ENCODE assay signal across 14 cellular contexts in genomic region chr9:748861-749497, GRCh38.
DNase-seq lines count a peak whose midpoint lies in the region; ATAC-seq and TF ChIP-seq lines count a peak whose summit lies in the region.
"Had no signal": no experiment of that assay in that cellular context is flagged by ENCODE, and none has a peak within 500 bp of the region (broad histone marks: within the 10 kb centered on the region; RNA-seq: fewer than 3 reads in every experiment).

No MANE protein-coding gene starts in this region.

- peak overlapping the region; percentile 64 for H3K9ac ChIP-seq in mammary epithelial cell (ENCODE audit: insufficient read depth, low read length)

- peak overlapping the region; percentile 92 for H3K27ac ChIP-seq in mammary epithelial cell (ENCODE audit: insufficient read depth, low read depth, low read length)
- H3K27ac ChIP-seq in naive thymus-derived CD4-positive, alpha-beta T cell (ENCODE audit: low read depth, low read length) = no peak overlapping the region
- H3K27ac ChIP-seq in transverse colon = peak overlapping the region in 3 of 4 donors; percentile 11 to 69 (median 55)

- no peak overlapping the region for H3K4me3 Mint-ChIP-seq in MCF 10A (ENCODE audit: unreplicated experiment)
- peak overlapping the region; percentile 58 for H3K4me3 Mint-ChIP-seq in activated T-helper 2 cell treated with anti-CD3 and anti-CD28 coated beads, Interferon-gamma antibody, Interleukin-2, Interleukin-4, amounts not matched to agents 10 μg/mL and 5 μg/mL and 100 μg/mL, durations not matched to agents 14 hours and 24 hours and 36 hours (ENCODE audit: low read depth)
- peak overlapping the region in 8 of 10 donors; percentile 19 to 69 (median 44) for H3K4me3 Mint-ChIP-seq in naive thymus-derived CD4-positive, alpha-beta T cell
- H3K4me3 Mint-ChIP-seq: activated B cell treated with CpG ODN at 0.5 μM for 24 hours had no signal

- POLR2A ChIA-PET in MCF 10A (lab: Yijun Ruan, JAX) = interaction anchor here (0.5 to 5.8 kb wide), 3 partner anchors 9 to 150 kb away, joined by 3 to 45 read pairs (median 3); no protein-coding TSS in a partner anchor
- POLR2A ChIA-PET in naive thymus-derived CD4-positive, alpha-beta T cell (lab: Charles Lee) = interaction anchor here (0.6 kb wide), 1 partner anchor 243 kb away, joined by 3 read pairs; no protein-coding TSS in a partner anchor

- TF ChIP-seq EP300 in transverse colon (IDR thresholded peaks at IDR 0.05; ENCODE audit: low read depth) = no peak

- BruUV-seq in mammary epithelial cell (replicated peaks; lab: Mats Ljungman, UMichigan) (no TSS peak), MCF 10A (replicated peaks; lab: Mats Ljungman, UMichigan) (no TSS peak)

- dilution Hi-C loops in mammary epithelial cell (cut with HindIII; ENCODE audit: low sequenced_read_pairs) = no loop called here

- H3K36me3 ChIP-seq in mammary epithelial cell (ENCODE audit: insufficient read depth, low read length) (peaks cover 15% of the 10 kb centered on the region), transverse colon (no peaks in the 10 kb centered on the region)
- H3K36me3 ChIP-seq in naive thymus-derived CD4-positive, alpha-beta T cell (ENCODE audit: control insufficient read depth in 2 of 3, insufficient read depth in 3 of 3, low read length in 3 of 3) = no peaks in the 10 kb centered on the region

- TF ChIP-seq CTCF in mammary epithelial cell (conservative IDR thresholded peaks at IDR 0.05 in 1 of 2, IDR thresholded peaks at IDR 0.05 in 1 of 2; ENCODE audit: extremely low read depth in 1 of 2, insufficient read depth in 1 of 2, low read depth in 1 of 2, low read length in 2 of 2) (no peak), MCF 10A (IDR thresholded peaks at IDR 0.05; ENCODE audit: unreplicated experiment) (no peak), transverse colon (IDR thresholded peaks at IDR 0.05) (no peak)

- no peaks in the 10 kb centered on the region for H3K27me3 ChIP-seq in mammary epithelial cell (ENCODE audit: insufficient read depth, low read length)
- H3K27me3 ChIP-seq in naive thymus-derived CD4-positive, alpha-beta T cell (ENCODE audit: control insufficient read depth in 2 of 2, insufficient read depth in 2 of 2, low read length in 2 of 2) = no peaks in the 10 kb centered on the region
- no peaks in the 10 kb centered on the region for H3K27me3 ChIP-seq in transverse colon

- no peaks in the 10 kb centered on the region for H3K9me3 Mint-ChIP-seq in MCF 10A (ENCODE audit: unreplicated experiment)
- H3K9me3 Mint-ChIP-seq in activated T-helper 2 cell treated with anti-CD3 and anti-CD28 coated beads, Interferon-gamma antibody, Interleukin-2, Interleukin-4, amounts not matched to agents 10 μg/mL and 5 μg/mL and 100 μg/mL, durations not matched to agents 14 hours and 24 hours and 36 hours = no peaks in the 10 kb centered on the region
- H3K9me3 Mint-ChIP-seq in naive thymus-derived CD4-positive, alpha-beta T cell = no peaks in the 10 kb centered on the region
- H3K9me3 Mint-ChIP-seq: activated B cell treated with CpG ODN at 0.5 μM for 24 hours had no signal

- no peak for TF ChIP-seq POLR2A in transverse colon (IDR thresholded peaks at IDR 0.05)

- H3K4me1 ChIP-seq in mammary epithelial cell (ENCODE audit: insufficient read depth, low read length) = peaks cover 60% of the 10 kb centered on the region
- H3K4me1 ChIP-seq in naive thymus-derived CD4-positive, alpha-beta T cell (ENCODE audit: control insufficient read depth in 2 of 2, insufficient read depth in 2 of 2, low read length in 2 of 2) = peaks cover 19% of the 10 kb centered on the region in 2 donors
- peaks cover 3 to 13% (median 6%) of the 10 kb centered on the region in 4 donors for H3K4me1 ChIP-seq in transverse colon

- H2AFZ ChIP-seq in mammary epithelial cell (ENCODE audit: low read depth, low read length) = no peak overlapping the region

- intact Hi-C loops in mammary epithelial cell (cut with micrococcal nuclease) (no loop called here), MCF 10A (cut with micrococcal nuclease) (no loop called here), transverse colon (cut with DNase I; ENCODE audit: low total_unique reads) (no loop called here)
- intact Hi-C loops in activated T-helper 2 cell treated with anti-CD3 and anti-CD28 coated beads, Interferon-gamma antibody, Interleukin-2, Interleukin-4, amounts not matched to agents 10 μg/mL and 5 μg/mL and 100 μg/mL, durations not matched to agents 14 hours and 24 hours and 36 hours (cut with micrococcal nuclease) = no loop called here
- intact Hi-C loops in naive thymus-derived CD4-positive, alpha-beta T cell (cut with micrococcal nuclease) = no loop called here

- H3K79me2 ChIP-seq in mammary epithelial cell (ENCODE audit: insufficient read depth, low read length) = peaks cover 8% of the 10 kb centered on the region

- no peak for ATAC-seq in naive thymus-derived CD4-positive, alpha-beta T cell
- ATAC-seq: left cardiac atrium, PC-3 had no signal

- CTCF ChIA-PET in mammary epithelial cell (lab: Charles Lee; ENCODE audit: low non-redundant PET) (interaction anchor here (0.8 kb wide), 1 partner anchor 63 kb away, joined by 7 read pairs; no protein-coding TSS in a partner anchor), MCF 10A (lab: Yijun Ruan, JAX) (interaction anchor here (0.6 to 1.5 kb wide), 3 partner anchors 16 to 267 kb away, joined by 3 to 4 read pairs (median 3); no protein-coding TSS in a partner anchor)
- CTCF ChIA-PET in naive thymus-derived CD4-positive, alpha-beta T cell (lab: Charles Lee) = no interaction called here

- peak overlapping the region; percentile 11 for H3K4me2 ChIP-seq in mammary epithelial cell (ENCODE audit: insufficient read depth, low read depth, low read length)

- DNase-seq in mammary epithelial cell = peak; percentile 83
- DNase-seq in MCF 10A (ENCODE audit: unreplicated experiment) = no peak
- no peak for DNase-seq in activated T-helper 2 cell treated with anti-CD3 and anti-CD28 coated beads, Interferon-gamma antibody, Interleukin-2, Interleukin-4, amounts not matched to agents 10 μg/mL and 5 μg/mL and 100 μg/mL, durations not matched to agents 14 hours and 24 hours and 36 hours (ENCODE audit: low spot score)
- no peak for DNase-seq in naive thymus-derived CD4-positive, alpha-beta T cell
- DNase-seq in transverse colon = no peak
- DNase-seq in NCI-H345 treated with DMSO at 0.1 percent for 48 hours (lab: John Stamatoyannopoulos, UW; ENCODE audit: unreplicated experiment) = no peak
- no peak for DNase-seq in SKM-1 treated with dmso at 0.1 percent for 144 hours (lab: John Stamatoyannopoulos, UW; ENCODE audit: unreplicated experiment)
- no peak for DNase-seq in NCI-H1436 (lab: John Stamatoyannopoulos, UW)
- DNase-seq: activated B cell treated with CpG ODN at 0.5 μM for 24 hours, Calu3, erythroblast, left cardiac atrium, NCI-H1105, PC-3 had no signal

- no peaks in the 10 kb centered on the region for H4K20me1 ChIP-seq in mammary epithelial cell (ENCODE audit: insufficient read depth, low read length)

- no peak overlapping the region for H3K27ac Mint-ChIP-seq in MCF 10A (ENCODE audit: low read depth, unreplicated experiment)
- peak overlapping the region; percentile 58 for H3K27ac Mint-ChIP-seq in activated T-helper 2 cell treated with anti-CD3 and anti-CD28 coated beads, Interferon-gamma antibody, Interleukin-2, Interleukin-4, amounts not matched to agents 10 μg/mL and 5 μg/mL and 100 μg/mL, durations not matched to agents 14 hours and 24 hours and 36 hours
- H3K27ac Mint-ChIP-seq in naive thymus-derived CD4-positive, alpha-beta T cell = peak overlapping the region in 4 of 9 donors; percentile 28 to 51 (median 43)
- H3K27ac Mint-ChIP-seq: activated B cell treated with CpG ODN at 0.5 μM for 24 hours had no signal

- WGBS in mammary epithelial cell (ENCODE audit: low coverage, missing lambda C conversion rate) = 27% methylated on average over 10 of the region's 10 CpGs
- WGBS in transverse colon (ENCODE audit: low coverage in 1 of 2), 2 donors = 94 to 100% methylated on average over 1 to 10 of the region's 10 CpGs

- no peaks in the 10 kb centered on the region for H3K27me3 Mint-ChIP-seq in MCF 10A (ENCODE audit: insufficient read depth, unreplicated experiment)
- no peaks in the 10 kb centered on the region for H3K27me3 Mint-ChIP-seq in activated T-helper 2 cell treated with anti-CD3 and anti-CD28 coated beads, Interferon-gamma antibody, Interleukin-2, Interleukin-4, amounts not matched to agents 10 μg/mL and 5 μg/mL and 100 μg/mL, durations not matched to agents 14 hours and 24 hours and 36 hours (ENCODE audit: low read depth)
- H3K27me3 Mint-ChIP-seq in naive thymus-derived CD4-positive, alpha-beta T cell = no peaks in the 10 kb centered on the region

- H3K9me3 ChIP-seq in mammary epithelial cell (replicated peaks; ENCODE audit: insufficient read depth, low read length) (no peaks in the 10 kb centered on the region), transverse colon (no peaks in the 10 kb centered on the region)
- no peaks in the 10 kb centered on the region for H3K9me3 ChIP-seq in naive thymus-derived CD4-positive, alpha-beta T cell (ENCODE audit: control insufficient read depth in 2 of 3, low read length in 3 of 3)

- in situ Hi-C loops in mammary epithelial cell (cut with MboI; ENCODE audit: low sequenced_read_pairs in 2 of 2) (loop anchor here in 1 of 2 donors (10.0 kb wide), 1 partner anchor 54 kb away; no protein-coding TSS in a partner anchor), transverse colon (cut with MboI; ENCODE audit: low pct_ligation_motif_present in 1 of 4, low pct_unique_long_range_greater_than_20kb in 1 of 4, low sequenced_read_pairs in 3 of 4) (no loop called here)

- H3K4me3 ChIP-seq in mammary epithelial cell (replicated peaks in 1 of 3; ENCODE audit: insufficient read depth in 1 of 3, low read depth in 2 of 3, low read length in 3 of 3) = no peak overlapping the region
- no peak overlapping the region for H3K4me3 ChIP-seq in naive thymus-derived CD4-positive, alpha-beta T cell (ENCODE audit: low read length)
- no peak overlapping the region for H3K4me3 ChIP-seq in transverse colon

- H3K36me3 Mint-ChIP-seq in MCF 10A (ENCODE audit: insufficient read depth, unreplicated experiment) = peaks cover 50% of the 10 kb centered on the region
- peaks cover 25% of the 10 kb centered on the region for H3K36me3 Mint-ChIP-seq in activated T-helper 2 cell treated with anti-CD3 and anti-CD28 coated beads, Interferon-gamma antibody, Interleukin-2, Interleukin-4, amounts not matched to agents 10 μg/mL and 5 μg/mL and 100 μg/mL, durations not matched to agents 14 hours and 24 hours and 36 hours (ENCODE audit: low read depth)
- H3K36me3 Mint-ChIP-seq in naive thymus-derived CD4-positive, alpha-beta T cell = peaks cover 0 to 11% (median 8%) of the 10 kb centered on the region in 5 donors

- H3K4me1 Mint-ChIP-seq in MCF 10A (ENCODE audit: insufficient read depth, unreplicated experiment) = peaks cover 8% of the 10 kb centered on the region
- H3K4me1 Mint-ChIP-seq in activated T-helper 2 cell treated with anti-CD3 and anti-CD28 coated beads, Interferon-gamma antibody, Interleukin-2, Interleukin-4, amounts not matched to agents 10 μg/mL and 5 μg/mL and 100 μg/mL, durations not matched to agents 14 hours and 24 hours and 36 hours (ENCODE audit: low read depth) = peaks cover 69% of the 10 kb centered on the region
- peaks cover 28 to 50% (median 49%) of the 10 kb centered on the region in 7 donors for H3K4me1 Mint-ChIP-seq in naive thymus-derived CD4-positive, alpha-beta T cell
